ENCODE assay signal across 18 cellular contexts in genomic region chr2:207771421-207771820, GRCh38. TPM values are rescaled to one million over a fixed set of nuclear protein-coding genes. Genes with fewer than 3 reads are reported as not detected.
A peak's percentile ranks its signal among the peaks of the same experiment; 100 is the strongest.
DNase-seq lines count a peak whose midpoint lies in the region; ATAC-seq and TF ChIP-seq lines count a peak whose summit lies in the region.
"Had no signal": no experiment of that assay in that cellular context is flagged by ENCODE, and none has a peak within 500 bp of the region (broad histone marks: within the 10 kb centered on the region; RNA-seq: fewer than 3 reads in every experiment).

No MANE protein-coding gene starts in this region.

- peaks cover 7% of the 10 kb centered on the region for H3K36me3 ChIP-seq in suprapubic skin
- H3K36me3 ChIP-seq: brain microvascular endothelial cell, prostate gland had no signal

- WGBS in suprapubic skin = 57% methylated on average over 14 of the region's 14 CpGs

- no peak for TF ChIP-seq CTCF in HFFc6 (IDR thresholded peaks at IDR 0.05)
- no peak for TF ChIP-seq CTCF in WTC11 (IDR thresholded peaks at IDR 0.05)
- TF ChIP-seq CTCF in suprapubic skin (IDR thresholded peaks at IDR 0.05) = no peak

- H3K9me3 ChIP-seq in suprapubic skin = no peaks in the 10 kb centered on the region
- H3K9me3 ChIP-seq: heart right ventricle, prostate gland had no signal

- H3K27me3 ChIP-seq in layer of hippocampus (ENCODE audit: control insufficient read depth, insufficient read depth, low read length) (no peaks in the 10 kb centered on the region), suprapubic skin (no peaks in the 10 kb centered on the region)
- H3K27me3 ChIP-seq: brain microvascular endothelial cell, heart right ventricle had no signal

- H3K4me3 Mint-ChIP-seq in HFFc6 (0 out of 2 replicates have a peak overlapping the region, but pooled peaks have one; percentile 91), WTC11 (peak overlapping the region; percentile 87)

- peaks cover 10% of the 10 kb centered on the region for H3K27me3 Mint-ChIP-seq in HFFc6 (ENCODE audit: insufficient read depth)
- no peaks in the 10 kb centered on the region for H3K27me3 Mint-ChIP-seq in WTC11 (ENCODE audit: low read depth)

- peaks cover 36% of the 10 kb centered on the region for H3K4me1 ChIP-seq in suprapubic skin

- CTCF ChIA-PET in WTC11 (lab: Charles Lee) = no interaction called here

- TF ChIP-seq EP300 in suprapubic skin (IDR thresholded peaks at IDR 0.05) = no peak

- ATAC-seq in WTC11 = no peak
- ATAC-seq: heart right ventricle had no signal

- H3K4me1 Mint-ChIP-seq in HFFc6 (ENCODE audit: low read depth) (peaks cover 14% of the 10 kb centered on the region), WTC11 (peaks cover 61% of the 10 kb centered on the region)

- H3K27ac ChIP-seq in layer of hippocampus (ENCODE audit: low read depth, low read length) (peak overlapping the region; percentile 46), suprapubic skin (peak overlapping the region; percentile 32)
- H3K27ac ChIP-seq: brain microvascular endothelial cell, epithelial cell of prostate had no signal

- H3K9me3 Mint-ChIP-seq in HFFc6 (no peaks in the 10 kb centered on the region), WTC11 (no peaks in the 10 kb centered on the region)
- H3K9me3 Mint-ChIP-seq: memory B cell had no signal

- DNase-seq in HFFc6 = no peak
- no peak for DNase-seq in WTC11 (ENCODE audit: low spot score)
- DNase-seq in suprapubic skin (ENCODE audit: low spot score in 2 of 2) = no peak
- no peak for DNase-seq in COLO829 (ENCODE audit: low spot score)
- no peak for DNase-seq in iPS-NIHi11 (ENCODE audit: low spot score)
- DNase-seq in activated naive CD4-positive, alpha-beta T cell (lab: John Stamatoyannopoulos, UW) = no peak
- no peak for DNase-seq in occipital lobe (lab: John Stamatoyannopoulos, UW)
- DNase-seq: activated gamma-delta T cell treated with Interleukin-2 at 50 U/mL for 16 hours, brain microvascular endothelial cell, GF-D8, NCI-H146, NCI-H510A treated with DMSO at 0.1 percent for 48 hours, T-helper 9 cell had no signal

- POLR2A ChIA-PET in WTC11 (lab: Charles Lee) = no interaction called here

- TF ChIP-seq POLR2A in suprapubic skin (IDR thresholded peaks at IDR 0.05) = no peak

- H3K36me3 Mint-ChIP-seq in HFFc6 (ENCODE audit: low read depth) (no peaks in the 10 kb centered on the region), WTC11 (peaks cover 9% of the 10 kb centered on the region)

- H3K27ac Mint-ChIP-seq in HFFc6 (no peak overlapping the region), WTC11 (no peak overlapping the region)

- peak overlapping the region; percentile 77 for H3K4me3 ChIP-seq in suprapubic skin

TF ChIP-seq in WTC11, 78 proteins besides CTCF, POLR2A, EP300 and RAD21:
- TF ChIP-seq ZNF138 (CRISPR knock-in tag; conservative IDR thresholded peaks at IDR 0.05) = no peak
- no peak for TF ChIP-seq EMX1 (CRISPR knock-in tag; IDR thresholded peaks at IDR 0.05)
- TF ChIP-seq OVOL2 (CRISPR knock-in tag; IDR thresholded peaks at IDR 0.05; ENCODE audit: borderline replicate concordance) = no peak
- TF ChIP-seq, protein P1, sequence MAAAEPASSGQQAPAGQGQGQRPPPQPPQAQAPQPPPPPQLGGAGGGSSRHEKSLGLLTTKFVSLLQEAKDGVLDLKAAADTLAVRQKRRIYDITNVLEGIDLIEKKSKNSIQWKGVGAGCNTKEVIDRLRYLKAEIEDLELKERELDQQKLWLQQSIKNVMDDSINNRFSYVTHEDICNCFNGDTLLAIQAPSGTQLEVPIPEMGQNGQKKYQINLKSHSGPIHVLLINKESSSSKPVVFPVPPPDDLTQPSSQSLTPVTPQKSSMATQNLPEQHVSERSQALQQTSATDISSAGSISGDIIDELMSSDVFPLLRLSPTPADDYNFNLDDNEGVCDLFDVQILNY (CRISPR knock-in tag; IDR thresholded peaks at IDR 0.05) = no peak
- TF ChIP-seq CBFB (CRISPR knock-in tag; IDR thresholded peaks at IDR 0.05; ENCODE audit: low read depth) = no peak
- TF ChIP-seq PREB (CRISPR knock-in tag; IDR thresholded peaks at IDR 0.05; ENCODE audit: borderline replicate concordance) = no peak
- no peak for TF ChIP-seq ZNF232 (CRISPR knock-in tag; IDR thresholded peaks at IDR 0.05)
- no peak for TF ChIP-seq TP53 (CRISPR knock-in tag; IDR thresholded peaks at IDR 0.05)

RNA-seq across cellular contexts. Expression of gene FZD5, which starts 1.7 kb away (rescaled TPM):
- total RNA-seq in HFFc6 (2021; fragmentation: NEBNext Ultra II Directional; extraction: Animal tissue kit (Norgen Biotek cat#: 25700)) = 1 to 10 TPM in 4 of 6 experiments, under 1 TPM in 2; 0.64 to 1.4 (median 1.2) TPM
- total RNA-seq in WTC11 (2021) = 52.8 to 103 TPM (median 53.7 TPM) in 3 replicates
- total RNA-seq in suprapubic skin = 1 to 10 TPM; 2.7 to 4.6 (median 3.3) TPM
- 0.78 TPM for total RNA-seq in occipital lobe

RNA-seq across cellular contexts. Expression of gene CCNYL1, which starts 60.0 kb away (rescaled TPM):
- total RNA-seq in HFFc6 (2021; fragmentation: NEBNext Ultra II Directional; extraction: Animal tissue kit (Norgen Biotek cat#: 25700)) = 10 to 100 TPM; 13.3 to 21.7 (median 17.5) TPM
- total RNA-seq in WTC11 (2021) = 26.6 to 31.6 TPM (median 28.1 TPM) in 3 replicates
- total RNA-seq in suprapubic skin = 10 to 100 TPM in 1 of 4 donors, 1 to 10 TPM in 3; 3.1 to 11.3 (median 5.4) TPM
- 46.5 TPM for total RNA-seq in occipital lobe
